ENCODE assay signal across 13 cellular contexts in the genomic region with DNA sequence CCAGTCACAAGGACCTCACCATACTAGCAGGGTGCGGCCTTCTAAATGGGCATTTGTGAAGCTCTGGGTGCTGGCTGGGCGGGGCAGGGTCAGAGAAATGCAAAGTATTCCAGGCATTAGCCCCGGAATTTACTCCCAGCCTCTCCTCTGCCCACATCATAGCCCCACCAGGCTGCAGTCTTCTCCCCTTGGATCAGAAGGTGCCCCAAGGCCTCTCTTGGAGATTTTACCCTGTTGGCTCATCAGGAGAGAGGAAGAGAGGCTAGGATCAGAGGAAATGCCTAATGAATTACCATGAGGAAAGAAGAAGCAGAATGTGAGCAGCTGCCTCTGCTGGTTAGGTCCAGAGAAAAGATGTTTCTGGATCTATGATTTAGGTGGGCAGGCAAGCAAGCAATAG.
DNase-seq lines count a peak whose midpoint lies in the region; ATAC-seq and TF ChIP-seq lines count a peak whose summit lies in the region.
"Had no signal": no experiment of that assay in that cellular context is flagged by ENCODE, and none has a peak within 500 bp of the region (broad histone marks: within the 10 kb centered on the region; RNA-seq: fewer than 3 reads in every experiment).

No MANE protein-coding gene starts in this region.

- H3K4me2 ChIP-seq in HCT116 (ENCODE audit: low read length) (peak overlapping the region; percentile 63), smooth muscle cell (peak overlapping the region; percentile 3)

- 68% methylated on average over 3 of the region's 3 CpGs for WGBS in smooth muscle cell (ENCODE audit: low lambda C conversion rate)

- no peak overlapping the region for H3K4me3 Mint-ChIP-seq in WTC11
- H3K4me3 Mint-ChIP-seq: activated T-cell treated with anti-CD3 and anti-CD28 coated beads, Interleukin-2, amount 50 U/mL, for 4 hours; central memory CD8-positive, alpha-beta T cell; naive thymus-derived CD4-positive, alpha-beta T cell had no signal

- H3K4me3 ChIP-seq in HCT116 (replicated peaks in 1 of 2; ENCODE audit: low read depth in 1 of 2, low read length in 2 of 2) (peak overlapping the region in 1 of 2 experiments; percentile 24; a peak in 2 of 4 replicates), smooth muscle cell (no peak overlapping the region)

- no peaks in the 10 kb centered on the region for H3K9me2 ChIP-seq in HCT116 (ENCODE audit: insufficient read depth)

- BruUV-seq in HCT116 (replicated peaks; lab: Mats Ljungman, UMichigan) = no TSS peak

- H3K27me3 ChIP-seq in HCT116 (ENCODE audit: insufficient read depth, low read length) = no peaks in the 10 kb centered on the region
- H3K27me3 ChIP-seq in smooth muscle cell (ENCODE audit: low read depth) = no peaks in the 10 kb centered on the region

- TF ChIP-seq POLR2A in HCT116 (IDR thresholded peaks at IDR 0.05; ENCODE audit: borderline replicate concordance, extremely low read depth, insufficient read depth, insufficient read length) = no peak

- TF ChIP-seq CTCF in HCT116 (IDR thresholded peaks at IDR 0.05 in 2 of 3, conservative IDR thresholded peaks at IDR 0.05 in 1 of 3; ENCODE audit: borderline replicate concordance in 1 of 3, insufficient read depth in 1 of 3, low read depth in 2 of 3, low read length in 2 of 3) (no peak), WTC11 (IDR thresholded peaks at IDR 0.05) (no peak), smooth muscle cell (IDR thresholded peaks at IDR 0.05; ENCODE audit: borderline replicate concordance, insufficient read depth, poor library complexity, severe bottlenecking) (no peak)

- peak overlapping the region; percentile 41 for H3K9ac ChIP-seq in HCT116 (ENCODE audit: low read length)
- no peak overlapping the region for H3K9ac ChIP-seq in smooth muscle cell (ENCODE audit: low read depth)

- H3K4me1 ChIP-seq in HCT116 (ENCODE audit: control insufficient read depth in 1 of 2, insufficient read depth in 2 of 2, low read length in 2 of 2) (peaks cover 23 to 50% of the 10 kb centered on the region in 2 experiments), smooth muscle cell (ENCODE audit: low read depth) (peaks cover 10% of the 10 kb centered on the region)

- no peak overlapping the region for H3K27ac Mint-ChIP-seq in WTC11
- H3K27ac Mint-ChIP-seq: naive thymus-derived CD4-positive, alpha-beta T cell had no signal

- H3K36me3 ChIP-seq in HCT116 (ENCODE audit: control insufficient read depth in 1 of 2, insufficient read depth in 2 of 2, low read length in 2 of 2) = no peaks in the 10 kb centered on the region
- H3K36me3 ChIP-seq in smooth muscle cell (ENCODE audit: low read depth) = no peaks in the 10 kb centered on the region

- intact Hi-C loops in HCT116 (cut with micrococcal nuclease) = no loop called here

- H3K9me3 ChIP-seq in HCT116 (ENCODE audit: control insufficient read depth in 1 of 2, insufficient read depth in 1 of 2, low read depth in 1 of 2, low read length in 2 of 2) = no peaks in the 10 kb centered on the region
- H3K9me3 ChIP-seq in smooth muscle cell (replicated peaks; ENCODE audit: low read depth) = no peaks in the 10 kb centered on the region

- H3K27ac ChIP-seq in HCT116 (ENCODE audit: low read depth, low read length) (peak overlapping the region; percentile 63; the same call in 1 of the 2 replicates), smooth muscle cell (ENCODE audit: low read depth) (no peak overlapping the region)

- ATAC-seq in HCT116 (peak; percentile 89), WTC11 (peak; percentile 64; the same call in 1 of the 2 replicates), GM21723 (IDR thresholded peaks at IDR 0.05; ENCODE audit: unreplicated experiment) (no peak), GM18868 (IDR thresholded peaks at IDR 0.05; ENCODE audit: unreplicated experiment) (no peak)
- ATAC-seq: activated T-cell treated with anti-CD3 and anti-CD28 coated beads, Interleukin-2, amount 50 U/mL, for 4 hours; naive thymus-derived CD4-positive, alpha-beta T cell had no signal

- CTCF ChIA-PET in HCT116 (lab: Charles Lee) (no interaction called here), WTC11 (lab: Charles Lee) (interaction anchor here (0.5 kb wide), 1 partner anchor 310 kb away, joined by 6 read pairs; no protein-coding TSS in a partner anchor)

- no peaks in the 10 kb centered on the region; the same call in none of the 2 replicates for H3K27me3 Mint-ChIP-seq in WTC11 (ENCODE audit: low read depth)

- H3K36me3 Mint-ChIP-seq in WTC11 = no peaks in the 10 kb centered on the region
- H3K36me3 Mint-ChIP-seq: naive thymus-derived CD4-positive, alpha-beta T cell had no signal

- DNase-seq in HCT116 (ENCODE audit: low read depth, low spot score) = no peak
- DNase-seq in WTC11 (ENCODE audit: low spot score) = no peak
- peak; percentile 90 for DNase-seq in glomerular visceral epithelial cell (ENCODE audit: extremely low spot score)
- DNase-seq in smooth muscle cell (lab: John Stamatoyannopoulos, UW; ENCODE audit: unreplicated experiment) = no peak
- DNase-seq in middle frontal gyrus (ENCODE audit: extremely low spot score, low spot score) = no peak
- no peak for DNase-seq in SIG-M5 (lab: John Stamatoyannopoulos, UW)
- DNase-seq: activated T-cell treated with anti-CD3 and anti-CD28 coated beads, Interleukin-2, amount 50 U/mL, for 4 hours; naive thymus-derived CD4-positive, alpha-beta T cell; NCI-H1694 treated with DMSO at 0.1 percent for 48 hours; stimulated activated CD4-positive, alpha-beta T cell treated with anti-CD3 and anti-CD28 coated beads, Interleukin-2, amount 100 ng/mL, for 24 hours had no signal

- peak overlapping the region; percentile 24 for H2AFZ ChIP-seq in HCT116 (ENCODE audit: low read depth, low read length, poor library complexity, severe bottlenecking)
- H2AFZ ChIP-seq in smooth muscle cell (ENCODE audit: low read depth) = no peak overlapping the region

- no peaks in the 10 kb centered on the region for H3K9me3 Mint-ChIP-seq in WTC11
- H3K9me3 Mint-ChIP-seq: activated T-cell treated with anti-CD3 and anti-CD28 coated beads, Interleukin-2, amount 50 U/mL, for 4 hours; central memory CD8-positive, alpha-beta T cell had no signal

- H4K20me1 ChIP-seq in HCT116 (ENCODE audit: insufficient read depth) (no peaks in the 10 kb centered on the region), smooth muscle cell (ENCODE audit: low read depth) (no peaks in the 10 kb centered on the region)

- RAD21 ChIA-PET in HCT116 (lab: Charles Lee; ENCODE audit: low non-redundant PET in 1 of 2, low total read pairs in 2 of 2, uncharacterized antibody in 2 of 2, unreplicated experiment in 2 of 2) = no interaction called here

- no peaks in the 10 kb centered on the region for H3K79me2 ChIP-seq in HCT116 (ENCODE audit: insufficient read depth, low read length)
- H3K79me2 ChIP-seq in smooth muscle cell (ENCODE audit: low read depth) = no peaks in the 10 kb centered on the region

- H3F3A ChIP-seq in smooth muscle cell (ENCODE audit: low read depth) = peaks cover 10% of the 10 kb centered on the region

- TF ChIP-seq RAD21 in HCT116 (IDR thresholded peaks at IDR 0.05; ENCODE audit: low read depth) = peak; percentile 13; the same call in 1 of the 2 replicates

- no peaks in the 10 kb centered on the region for H3K4me1 Mint-ChIP-seq in WTC11
- H3K4me1 Mint-ChIP-seq: central memory CD8-positive, alpha-beta T cell had no signal

- POLR2A ChIA-PET in HCT116 (lab: Charles Lee) = no interaction called here
- POLR2A ChIA-PET in WTC11 (lab: Charles Lee) = no interaction called here

TF ChIP-seq in HCT116, 20 proteins besides CTCF, POLR2A, EP300 and RAD21:
- TF ChIP-seq CEBPB (IDR thresholded peaks at IDR 0.05; ENCODE audit: low read depth) (no peak), FOSL1 (IDR thresholded peaks at IDR 0.05; ENCODE audit: low read depth) (no peak), SRF (IDR thresholded peaks at IDR 0.05; ENCODE audit: low read depth) (no peak), EZH2phosphoT487 (IDR thresholded peaks at IDR 0.05; ENCODE audit: borderline replicate concordance) (no peak), SP1 (IDR thresholded peaks at IDR 0.05; ENCODE audit: low read depth) (peak; percentile 41; the same call in 1 of the 2 replicates), EGR1 (IDR thresholded peaks at IDR 0.05; ENCODE audit: low read depth) (no peak)
TF ChIP-seq in HCT116: peak in this region for 1.

TF ChIP-seq in WTC11, 78 proteins besides CTCF, POLR2A, EP300 and RAD21 (continues in another document):
- no peak for TF ChIP-seq ELF4 (CRISPR knock-in tag; IDR thresholded peaks at IDR 0.05; ENCODE audit: low read depth)
- TF ChIP-seq CREM (CRISPR knock-in tag; IDR thresholded peaks at IDR 0.05) = no peak
- TF ChIP-seq ZMAT4 (CRISPR knock-in tag; IDR thresholded peaks at IDR 0.05) = no peak
- TF ChIP-seq ZNF423 (CRISPR knock-in tag; IDR thresholded peaks at IDR 0.05) = no peak
- TF ChIP-seq PRRX2 (CRISPR knock-in tag; IDR thresholded peaks at IDR 0.05) = no peak
- TF ChIP-seq ESRRA (CRISPR knock-in tag; IDR thresholded peaks at IDR 0.05; ENCODE audit: borderline replicate concordance) = no peak
- no peak for TF ChIP-seq NFATC4 (CRISPR knock-in tag; IDR thresholded peaks at IDR 0.05)
- TF ChIP-seq, protein P1, sequence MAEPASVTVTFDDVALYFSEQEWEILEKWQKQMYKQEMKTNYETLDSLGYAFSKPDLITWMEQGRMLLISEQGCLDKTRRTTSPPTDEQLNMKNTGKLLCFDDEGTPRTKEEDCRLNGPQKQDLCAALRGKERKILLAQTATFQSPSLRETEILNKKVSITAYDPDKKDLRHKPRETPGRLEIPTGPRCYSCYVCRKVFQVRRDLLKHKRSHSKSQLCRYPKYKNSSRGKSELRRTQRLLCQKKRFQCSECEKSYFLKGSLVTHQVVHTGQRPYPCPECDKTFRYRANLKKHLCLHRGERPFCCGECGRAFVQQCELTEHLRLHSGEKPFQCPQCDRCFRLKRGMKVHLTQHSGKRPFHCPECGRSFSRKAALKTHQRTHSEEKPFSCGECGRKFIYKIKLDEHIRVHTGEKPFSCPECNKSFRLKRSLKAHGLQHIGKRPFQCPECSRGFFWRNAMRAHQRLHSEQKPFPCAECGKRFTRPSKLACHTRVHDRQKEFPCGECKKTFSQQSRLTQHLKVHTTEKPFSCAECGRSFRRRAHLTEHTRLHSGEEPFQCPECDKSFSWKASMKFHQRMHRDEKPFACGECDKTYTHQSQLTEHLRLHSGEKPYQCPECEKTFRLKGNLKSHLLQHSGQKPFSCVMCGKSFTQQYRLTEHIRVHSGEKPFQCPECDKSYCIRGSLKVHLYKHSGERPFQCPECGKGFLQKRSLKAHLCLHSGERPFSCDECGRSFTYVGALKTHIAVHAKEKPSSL (CRISPR knock-in tag; conservative IDR thresholded peaks at IDR 0.05) = no peak
- TF ChIP-seq RELA (CRISPR knock-in tag; IDR thresholded peaks at IDR 0.05; ENCODE audit: borderline replicate concordance) = no peak
- no peak for TF ChIP-seq ZNF121 (CRISPR knock-in tag; IDR thresholded peaks at IDR 0.05)

Comparison
In these comparisons a context has a peak if more than half of its experiments do, and no peak if none do; other contexts are left out.
1. ATAC-seq: peak in HCT116 (single experiment) and WTC11 (single experiment); none in GM21723 (single experiment) and GM18868 (single experiment).
2. Of the 4 proteins assayed by ChIP-seq in both WTC11 and HCT116: peak only in WTC11: none; only in HCT116: SP1; in both: none; in neither: 3.